1 cellular context compared by ENCODE assay signal in the genomic region with DNA sequence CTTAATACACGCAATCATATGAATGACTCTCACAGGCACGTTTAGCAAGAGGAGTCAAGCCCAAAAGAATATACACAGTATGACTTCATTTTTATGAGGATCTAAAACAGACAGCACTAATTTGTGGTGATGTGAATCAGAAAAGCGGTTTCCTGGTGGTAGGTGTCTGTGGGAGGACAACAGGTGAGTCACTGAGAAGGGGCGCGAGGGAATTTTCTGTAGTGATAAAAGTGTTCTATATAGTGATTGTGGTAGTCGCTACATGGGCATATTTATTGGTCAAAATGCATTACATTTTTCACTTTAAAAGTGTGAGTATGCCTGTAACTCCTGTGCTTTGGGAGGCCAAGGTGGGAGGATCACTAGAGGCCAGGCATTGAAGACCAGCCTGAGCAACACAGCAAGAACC.
TF ChIP-seq lines count a peak whose summit lies in the region.

No MANE protein-coding gene starts in this region.

TF ChIP-seq in GM12878, 131 proteins besides CTCF, POLR2A, EP300 and RAD21:
- TF ChIP-seq HCFC1 (IDR thresholded peaks at IDR 0.05; ENCODE audit: low read length) (no peak), CREM (IDR thresholded peaks at IDR 0.05; ENCODE audit: low read depth) (no peak), CREB1 (IDR thresholded peaks at IDR 0.05; ENCODE audit: low read depth) (no peak), RB1 (IDR thresholded peaks at IDR 0.05; ENCODE audit: borderline replicate concordance) (no peak), YBX1 (IDR thresholded peaks at IDR 0.05) (no peak), NFIC (IDR thresholded peaks at IDR 0.05; ENCODE audit: low read depth, low read length) (no peak), JUNB (IDR thresholded peaks at IDR 0.05) (no peak), MEF2B (IDR thresholded peaks at IDR 0.05; ENCODE audit: partially characterized antibody, poor library complexity, severe bottlenecking) (no peak)
- TF ChIP-seq, protein P1, sequence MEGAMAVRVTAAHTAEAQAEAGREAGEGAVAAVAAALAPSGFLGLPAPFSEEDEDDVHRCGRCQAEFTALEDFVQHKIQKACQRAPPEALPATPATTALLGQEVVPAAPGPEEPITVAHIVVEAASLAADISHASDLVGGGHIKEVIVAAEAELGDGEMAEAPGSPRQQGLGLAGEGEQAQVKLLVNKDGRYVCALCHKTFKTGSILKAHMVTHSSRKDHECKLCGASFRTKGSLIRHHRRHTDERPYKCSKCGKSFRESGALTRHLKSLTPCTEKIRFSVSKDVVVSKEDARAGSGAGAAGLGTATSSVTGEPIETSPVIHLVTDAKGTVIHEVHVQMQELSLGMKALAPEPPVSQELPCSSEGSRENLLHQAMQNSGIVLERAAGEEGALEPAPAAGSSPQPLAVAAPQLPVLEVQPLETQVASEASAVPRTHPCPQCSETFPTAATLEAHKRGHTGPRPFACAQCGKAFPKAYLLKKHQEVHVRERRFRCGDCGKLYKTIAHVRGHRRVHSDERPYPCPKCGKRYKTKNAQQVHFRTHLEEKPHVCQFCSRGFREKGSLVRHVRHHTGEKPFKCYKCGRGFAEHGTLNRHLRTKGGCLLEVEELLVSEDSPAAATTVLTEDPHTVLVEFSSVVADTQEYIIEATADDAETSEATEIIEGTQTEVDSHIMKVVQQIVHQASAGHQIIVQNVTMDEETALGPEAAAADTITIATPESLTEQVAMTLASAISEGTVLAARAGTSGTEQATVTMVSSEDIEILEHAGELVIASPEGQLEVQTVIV (IDR thresholded peaks at IDR 0.05; ENCODE audit: borderline replicate concordance, partially characterized antibody) = no peak
- TF ChIP-seq, protein P2, sequence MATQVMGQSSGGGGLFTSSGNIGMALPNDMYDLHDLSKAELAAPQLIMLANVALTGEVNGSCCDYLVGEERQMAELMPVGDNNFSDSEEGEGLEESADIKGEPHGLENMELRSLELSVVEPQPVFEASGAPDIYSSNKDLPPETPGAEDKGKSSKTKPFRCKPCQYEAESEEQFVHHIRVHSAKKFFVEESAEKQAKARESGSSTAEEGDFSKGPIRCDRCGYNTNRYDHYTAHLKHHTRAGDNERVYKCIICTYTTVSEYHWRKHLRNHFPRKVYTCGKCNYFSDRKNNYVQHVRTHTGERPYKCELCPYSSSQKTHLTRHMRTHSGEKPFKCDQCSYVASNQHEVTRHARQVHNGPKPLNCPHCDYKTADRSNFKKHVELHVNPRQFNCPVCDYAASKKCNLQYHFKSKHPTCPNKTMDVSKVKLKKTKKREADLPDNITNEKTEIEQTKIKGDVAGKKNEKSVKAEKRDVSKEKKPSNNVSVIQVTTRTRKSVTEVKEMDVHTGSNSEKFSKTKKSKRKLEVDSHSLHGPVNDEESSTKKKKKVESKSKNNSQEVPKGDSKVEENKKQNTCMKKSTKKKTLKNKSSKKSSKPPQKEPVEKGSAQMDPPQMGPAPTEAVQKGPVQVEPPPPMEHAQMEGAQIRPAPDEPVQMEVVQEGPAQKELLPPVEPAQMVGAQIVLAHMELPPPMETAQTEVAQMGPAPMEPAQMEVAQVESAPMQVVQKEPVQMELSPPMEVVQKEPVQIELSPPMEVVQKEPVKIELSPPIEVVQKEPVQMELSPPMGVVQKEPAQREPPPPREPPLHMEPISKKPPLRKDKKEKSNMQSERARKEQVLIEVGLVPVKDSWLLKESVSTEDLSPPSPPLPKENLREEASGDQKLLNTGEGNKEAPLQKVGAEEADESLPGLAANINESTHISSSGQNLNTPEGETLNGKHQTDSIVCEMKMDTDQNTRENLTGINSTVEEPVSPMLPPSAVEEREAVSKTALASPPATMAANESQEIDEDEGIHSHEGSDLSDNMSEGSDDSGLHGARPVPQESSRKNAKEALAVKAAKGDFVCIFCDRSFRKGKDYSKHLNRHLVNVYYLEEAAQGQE (IDR thresholded peaks at IDR 0.05; ENCODE audit: low read depth, low read length) = no peak
- TF ChIP-seq, protein P3, sequence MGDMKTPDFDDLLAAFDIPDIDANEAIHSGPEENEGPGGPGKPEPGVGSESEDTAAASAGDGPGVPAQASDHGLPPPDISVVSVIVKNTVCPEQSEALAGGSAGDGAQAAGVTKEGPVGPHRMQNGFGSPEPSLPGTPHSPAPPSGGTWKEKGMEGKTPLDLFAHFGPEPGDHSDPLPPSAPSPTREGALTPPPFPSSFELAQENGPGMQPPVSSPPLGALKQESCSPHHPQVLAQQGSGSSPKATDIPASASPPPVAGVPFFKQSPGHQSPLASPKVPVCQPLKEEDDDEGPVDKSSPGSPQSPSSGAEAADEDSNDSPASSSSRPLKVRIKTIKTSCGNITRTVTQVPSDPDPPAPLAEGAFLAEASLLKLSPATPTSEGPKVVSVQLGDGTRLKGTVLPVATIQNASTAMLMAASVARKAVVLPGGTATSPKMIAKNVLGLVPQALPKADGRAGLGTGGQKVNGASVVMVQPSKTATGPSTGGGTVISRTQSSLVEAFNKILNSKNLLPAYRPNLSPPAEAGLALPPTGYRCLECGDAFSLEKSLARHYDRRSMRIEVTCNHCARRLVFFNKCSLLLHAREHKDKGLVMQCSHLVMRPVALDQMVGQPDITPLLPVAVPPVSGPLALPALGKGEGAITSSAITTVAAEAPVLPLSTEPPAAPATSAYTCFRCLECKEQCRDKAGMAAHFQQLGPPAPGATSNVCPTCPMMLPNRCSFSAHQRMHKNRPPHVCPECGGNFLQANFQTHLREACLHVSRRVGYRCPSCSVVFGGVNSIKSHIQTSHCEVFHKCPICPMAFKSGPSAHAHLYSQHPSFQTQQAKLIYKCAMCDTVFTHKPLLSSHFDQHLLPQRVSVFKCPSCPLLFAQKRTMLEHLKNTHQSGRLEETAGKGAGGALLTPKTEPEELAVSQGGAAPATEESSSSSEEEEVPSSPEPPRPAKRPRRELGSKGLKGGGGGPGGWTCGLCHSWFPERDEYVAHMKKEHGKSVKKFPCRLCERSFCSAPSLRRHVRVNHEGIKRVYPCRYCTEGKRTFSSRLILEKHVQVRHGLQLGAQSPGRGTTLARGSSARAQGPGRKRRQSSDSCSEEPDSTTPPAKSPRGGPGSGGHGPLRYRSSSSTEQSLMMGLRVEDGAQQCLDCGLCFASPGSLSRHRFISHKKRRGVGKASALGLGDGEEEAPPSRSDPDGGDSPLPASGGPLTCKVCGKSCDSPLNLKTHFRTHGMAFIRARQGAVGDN (IDR thresholded peaks at IDR 0.05) = no peak
